ENCODE assay signal across 28 cellular contexts in the genomic region with DNA sequence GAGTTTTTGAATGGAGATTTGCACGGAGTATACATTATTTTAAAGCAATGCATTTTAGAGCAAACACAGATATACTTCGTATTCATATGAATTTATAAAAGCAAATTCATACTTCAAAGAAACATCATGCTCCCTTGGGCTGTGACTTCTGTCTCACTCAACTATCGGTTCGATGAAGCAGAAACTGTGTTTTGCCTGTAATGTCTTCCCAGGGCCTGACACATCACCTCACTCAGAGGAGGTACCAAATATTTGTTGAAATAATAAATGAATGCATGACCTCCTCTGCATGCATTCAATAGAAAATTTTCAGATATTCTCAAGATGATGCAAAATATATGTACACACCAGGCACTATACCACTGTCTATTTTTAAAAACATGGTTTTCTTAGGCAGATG.
DNase-seq lines count a peak whose midpoint lies in the region; ATAC-seq, FAIRE-seq and TF ChIP-seq lines count a peak whose summit lies in the region.
"Had no signal": no experiment of that assay in that cellular context is flagged by ENCODE, and none has a peak within 500 bp of the region (broad histone marks: within the 10 kb centered on the region; RNA-seq: fewer than 3 reads in every experiment).

No MANE protein-coding gene starts in this region.

- no peaks in the 10 kb centered on the region; the same call in 1 of the 2 replicates for H3K27me3 Mint-ChIP-seq in HFFc6 (ENCODE audit: insufficient read depth)
- H3K27me3 Mint-ChIP-seq: CD4-positive, alpha-beta T cell had no signal

- FAIRE-seq in A549 (lab: Jason Lieb, UNC) (no peak), islet of Langerhans (lab: Jason Lieb, UNC) (peak; percentile 61), HTR-8/SVneo (lab: Jason Lieb, UNC) (no peak)
- FAIRE-seq: GM12878, HepG2, K562 had no signal

- H3K36me3 Mint-ChIP-seq in HFFc6 (ENCODE audit: low read depth), result no peaks in the 10 kb centered on the region

- no peak for TF ChIP-seq POLR2A in A549 (IDR thresholded peaks at IDR 0.05; ENCODE audit: low read length)

- no peak for TF ChIP-seq EP300 in A549 (IDR thresholded peaks at IDR 0.05)

- peaks cover 64% of the 10 kb centered on the region for H3K4me1 Mint-ChIP-seq in HFFc6 (ENCODE audit: low read depth)

- no peak overlapping the region for H3K4me3 Mint-ChIP-seq in HFFc6
- H3K4me3 Mint-ChIP-seq: CD4-positive, alpha-beta T cell had no signal

- H3K27ac ChIP-seq in A549, result peak overlapping the region; percentile 11 to 88; a peak in 4 of 6 replicates
- H3K27ac ChIP-seq in VCaP, result peak overlapping the region; percentile 96
- H3K27ac ChIP-seq: Peyer's patch had no signal

- no peak overlapping the region for H3K4me2 ChIP-seq in A549
- H3K4me2 ChIP-seq: SK-N-SH had no signal

- TF ChIP-seq RAD21 in A549 (conservative IDR thresholded peaks at IDR 0.05 in 1 of 2, IDR thresholded peaks at IDR 0.05 in 1 of 2), result no peak

- TF ChIP-seq CTCF in A549 (IDR thresholded peaks at IDR 0.05) (no peak), HFFc6 (IDR thresholded peaks at IDR 0.05) (no peak), VCaP (conservative IDR thresholded peaks at IDR 0.05) (no peak)

- peak overlapping the region; percentile 95; the same call in 1 of the 2 replicates for H3K27ac Mint-ChIP-seq in HFFc6
- H3K27ac Mint-ChIP-seq: CD4-positive, alpha-beta T cell had no signal

- POLR2A ChIA-PET in A549 (lab: Yijun Ruan, JAX), result no interaction called here

- no peaks in the 10 kb centered on the region for H3K27me3 ChIP-seq in HAP-1 (ENCODE audit: low read depth)
- H3K27me3 ChIP-seq: Peyer's patch had no signal

- no peaks in the 10 kb centered on the region for H3K36me3 ChIP-seq in HAP-1 (replicated peaks)
- H3K36me3 ChIP-seq: Peyer's patch had no signal

- no peak for ATAC-seq in A549
- no peak for ATAC-seq in GM21367 (IDR thresholded peaks at IDR 0.05; ENCODE audit: unreplicated experiment)
- ATAC-seq: GM12878, HepG2, K562 had no signal

- CTCF ChIA-PET in A549 (lab: Yijun Ruan, JAX), result no interaction called here

- H3K9me3 ChIP-seq in A549 (no peaks in the 10 kb centered on the region), HAP-1 (no peaks in the 10 kb centered on the region)
- H3K9me3 ChIP-seq: Peyer's patch, SK-N-SH had no signal

- in situ Hi-C loops in HAP-1 (cut with MboI; ENCODE audit: low sequenced_read_pairs), result no loop called here

- 91% methylated on average over 4 of the region's 4 CpGs for WGBS in A549 (ENCODE audit: missing lambda C conversion rate)

- no peaks in the 10 kb centered on the region for H3K9me3 Mint-ChIP-seq in HFFc6
- H3K9me3 Mint-ChIP-seq: CD4-positive, alpha-beta T cell had no signal

- H3K4me1 ChIP-seq in A549 (peaks cover 47% of the 10 kb centered on the region), HAP-1 (peaks cover 22% of the 10 kb centered on the region)

- no peak overlapping the region for H3K4me3 ChIP-seq in A549
- H3K4me3 ChIP-seq in HAP-1, result no peak overlapping the region
- H3K4me3 ChIP-seq: GM12878, K562, Peyer's patch had no signal

- DNase-seq in A549 (ENCODE audit: low read depth in 1 of 2, low spot score in 1 of 2), result no peak
- DNase-seq in HFFc6, result no peak
- no peak for DNase-seq in HTR-8/SVneo (ENCODE audit: insufficient read length, low spot score)
- no peak for DNase-seq in HAP-1 (ENCODE audit: low spot score in 2 of 2)
- no peak for DNase-seq in T1000 (lab: John Stamatoyannopoulos, UW)
- DNase-seq: 8988T; CD4-positive, alpha-beta T cell; COR-L47; DMS 273 treated with DMSO at 0.1 percent for 48 hours; DMS79; EL; GDM1; Kasumi-1; NCI-H1105 treated with DMSO at 0.1 percent for 48 hours; NCI-H146; NCI-H1930; NCI-H446; NCI-H524 treated with DMSO at 0.1 percent for 48 hours; NCI-H774; Peyer's patch; SK-N-SH; SW 1271 had no signal

TF ChIP-seq in A549, 52 proteins besides CTCF, POLR2A, EP300 and RAD21:
- TF ChIP-seq, protein P1, sequence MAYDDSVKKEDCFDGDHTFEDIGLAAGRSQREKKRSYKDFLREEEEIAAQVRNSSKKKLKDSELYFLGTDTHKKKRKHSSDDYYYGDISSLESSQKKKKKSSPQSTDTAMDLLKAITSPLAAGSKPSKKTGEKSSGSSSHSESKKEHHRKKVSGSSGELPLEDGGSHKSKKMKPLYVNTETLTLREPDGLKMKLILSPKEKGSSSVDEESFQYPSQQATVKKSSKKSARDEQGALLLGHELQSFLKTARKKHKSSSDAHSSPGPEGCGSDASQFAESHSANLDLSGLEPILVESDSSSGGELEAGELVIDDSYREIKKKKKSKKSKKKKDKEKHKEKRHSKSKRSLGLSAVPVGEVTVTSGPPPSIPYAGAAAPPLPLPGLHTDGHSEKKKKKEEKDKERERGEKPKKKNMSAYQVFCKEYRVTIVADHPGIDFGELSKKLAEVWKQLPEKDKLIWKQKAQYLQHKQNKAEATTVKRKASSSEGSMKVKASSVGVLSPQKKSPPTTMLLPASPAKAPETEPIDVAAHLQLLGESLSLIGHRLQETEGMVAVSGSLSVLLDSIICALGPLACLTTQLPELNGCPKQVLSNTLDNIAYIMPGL (CRISPR knock-in tag; IDR thresholded peaks at IDR 0.05; ENCODE audit: borderline replicate concordance), result no peak
- TF ChIP-seq BHLHE40 (IDR thresholded peaks at IDR 0.05; ENCODE audit: low read depth, low read length) (no peak), ATOH8 (CRISPR knock-in tag; IDR thresholded peaks at IDR 0.05; ENCODE audit: low read depth) (no peak), ZSCAN20 (CRISPR knock-in tag; IDR thresholded peaks at IDR 0.05) (no peak), HDAC2 (IDR thresholded peaks at IDR 0.05) (no peak), ZC3H11A (IDR thresholded peaks at IDR 0.05) (no peak), TP53 (CRISPR knock-in tag; IDR thresholded peaks at IDR 0.05) (no peak), PHF8 (IDR thresholded peaks at IDR 0.05; ENCODE audit: borderline replicate concordance, low read depth) (no peak), NPAS2 (CRISPR knock-in tag; IDR thresholded peaks at IDR 0.05; ENCODE audit: borderline replicate concordance) (no peak), SREBF2 (IDR thresholded peaks at IDR 0.05) (no peak), MAX (IDR thresholded peaks at IDR 0.05) (no peak), MYC (IDR thresholded peaks at IDR 0.05; ENCODE audit: borderline replicate concordance, low read length) (no peak), PBX3 (IDR thresholded peaks at IDR 0.05) (no peak), EHF (CRISPR knock-in tag; IDR thresholded peaks at IDR 0.05) (no peak), KDM1A (IDR thresholded peaks at IDR 0.05; ENCODE audit: low read depth) (no peak), HOXB13 (CRISPR knock-in tag; IDR thresholded peaks at IDR 0.05; ENCODE audit: low read depth) (no peak)
- TF ChIP-seq, protein P2, sequence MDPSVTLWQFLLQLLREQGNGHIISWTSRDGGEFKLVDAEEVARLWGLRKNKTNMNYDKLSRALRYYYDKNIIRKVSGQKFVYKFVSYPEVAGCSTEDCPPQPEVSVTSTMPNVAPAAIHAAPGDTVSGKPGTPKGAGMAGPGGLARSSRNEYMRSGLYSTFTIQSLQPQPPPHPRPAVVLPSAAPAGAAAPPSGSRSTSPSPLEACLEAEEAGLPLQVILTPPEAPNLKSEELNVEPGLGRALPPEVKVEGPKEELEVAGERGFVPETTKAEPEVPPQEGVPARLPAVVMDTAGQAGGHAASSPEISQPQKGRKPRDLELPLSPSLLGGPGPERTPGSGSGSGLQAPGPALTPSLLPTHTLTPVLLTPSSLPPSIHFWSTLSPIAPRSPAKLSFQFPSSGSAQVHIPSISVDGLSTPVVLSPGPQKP (IDR thresholded peaks at IDR 0.05; ENCODE audit: low read depth, low read length), result no peak
- TF ChIP-seq, protein P3, sequence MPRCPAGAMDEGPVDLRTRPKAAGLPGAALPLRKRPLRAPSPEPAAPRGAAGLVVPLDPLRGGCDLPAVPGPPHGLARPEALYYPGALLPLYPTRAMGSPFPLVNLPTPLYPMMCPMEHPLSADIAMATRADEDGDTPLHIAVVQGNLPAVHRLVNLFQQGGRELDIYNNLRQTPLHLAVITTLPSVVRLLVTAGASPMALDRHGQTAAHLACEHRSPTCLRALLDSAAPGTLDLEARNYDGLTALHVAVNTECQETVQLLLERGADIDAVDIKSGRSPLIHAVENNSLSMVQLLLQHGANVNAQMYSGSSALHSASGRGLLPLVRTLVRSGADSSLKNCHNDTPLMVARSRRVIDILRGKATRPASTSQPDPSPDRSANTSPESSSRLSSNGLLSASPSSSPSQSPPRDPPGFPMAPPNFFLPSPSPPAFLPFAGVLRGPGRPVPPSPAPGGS (IDR thresholded peaks at IDR 0.05), result no peak
- TF ChIP-seq, protein P4, sequence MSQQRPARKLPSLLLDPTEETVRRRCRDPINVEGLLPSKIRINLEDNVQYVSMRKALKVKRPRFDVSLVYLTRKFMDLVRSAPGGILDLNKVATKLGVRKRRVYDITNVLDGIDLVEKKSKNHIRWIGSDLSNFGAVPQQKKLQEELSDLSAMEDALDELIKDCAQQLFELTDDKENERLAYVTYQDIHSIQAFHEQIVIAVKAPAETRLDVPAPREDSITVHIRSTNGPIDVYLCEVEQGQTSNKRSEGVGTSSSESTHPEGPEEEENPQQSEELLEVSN (IDR thresholded peaks at IDR 0.05; ENCODE audit: borderline replicate concordance, low read depth), result no peak
